Comparison of ENCODE assay signal across 1 cellular context in genomic region chr17:57861000-57861736, GRCh38.
TF ChIP-seq lines count a peak whose summit lies in the region.

No MANE protein-coding gene starts in this region.

TF ChIP-seq in HepG2, 621 proteins besides CTCF, POLR2A, EP300 and RAD21 (continued from another document):
- TF ChIP-seq ZNF687 (CRISPR knock-in tag; IDR thresholded peaks at IDR 0.05) = peak; percentile 40
- TF ChIP-seq MED8 (CRISPR knock-in tag; IDR thresholded peaks at IDR 0.05; ENCODE audit: insufficient replicate concordance) = peak; percentile 89
- TF ChIP-seq ZIK1 (CRISPR knock-in tag; IDR thresholded peaks at IDR 0.05; ENCODE audit: borderline replicate concordance, low read depth) = peak; percentile 74; the same call in 1 of the 2 replicates
- no peak; the same call in 1 of the 2 replicates for TF ChIP-seq ZNF44 (CRISPR knock-in tag; IDR thresholded peaks at IDR 0.05)
- 0 out of 2 replicates have a peak, but pooled peaks have one; percentile 29 for TF ChIP-seq ZNF563 (CRISPR knock-in tag; IDR thresholded peaks at IDR 0.05)
- peak; percentile 32; the same call in 1 of the 2 replicates for TF ChIP-seq KDM4B (CRISPR knock-in tag; IDR thresholded peaks at IDR 0.05)
- 0 out of 2 replicates have a peak, but pooled peaks have one; percentile 29 for TF ChIP-seq ZNF572 (CRISPR knock-in tag; IDR thresholded peaks at IDR 0.05)
- TF ChIP-seq ZNF232 (CRISPR knock-in tag; IDR thresholded peaks at IDR 0.05; ENCODE audit: borderline replicate concordance) = 0 out of 2 replicates have a peak, but pooled peaks have one; percentile 1
- peak; percentile 43 for TF ChIP-seq IKZF4 (CRISPR knock-in tag; IDR thresholded peaks at IDR 0.05; ENCODE audit: borderline replicate concordance, low read depth, not compliant biosample characterization)
- TF ChIP-seq SNAPC4 (CRISPR knock-in tag; IDR thresholded peaks at IDR 0.05) = peak; percentile 52; the same call in 1 of the 2 replicates
- no peak for TF ChIP-seq ZNF557 (CRISPR knock-in tag; IDR thresholded peaks at IDR 0.05)
- TF ChIP-seq NR2F2 (IDR thresholded peaks at IDR 0.05; ENCODE audit: borderline replicate concordance, low read depth) = 0 out of 2 replicates have a peak, but pooled peaks have one; percentile 33
- no peak for TF ChIP-seq SCMH1 (CRISPR knock-in tag; IDR thresholded peaks at IDR 0.05; ENCODE audit: borderline replicate concordance)
- TF ChIP-seq SMYD3 (CRISPR knock-in tag; IDR thresholded peaks at IDR 0.05) = 0 out of 2 replicates have a peak, but pooled peaks have one; percentile 32
- peak; percentile 79 for TF ChIP-seq ZNF781 (CRISPR knock-in tag; IDR thresholded peaks at IDR 0.05; ENCODE audit: borderline replicate concordance, not compliant biosample characterization)
- TF ChIP-seq ZNF768 (CRISPR knock-in tag; IDR thresholded peaks at IDR 0.05) = peak; percentile 73; the same call in 1 of the 2 replicates
- TF ChIP-seq ZSCAN5A (CRISPR knock-in tag; IDR thresholded peaks at IDR 0.05; ENCODE audit: borderline replicate concordance) = 0 out of 2 replicates have a peak, but pooled peaks have one; percentile 47
- TF ChIP-seq ZGPAT (CRISPR knock-in tag; IDR thresholded peaks at IDR 0.05) = peak; percentile 29; the same call in 1 of the 2 replicates
- peak; percentile 94; the same call in 1 of the 2 replicates for TF ChIP-seq PITX1 (CRISPR knock-in tag; IDR thresholded peaks at IDR 0.05)
- 0 out of 2 replicates have a peak, but pooled peaks have one; percentile 17 for TF ChIP-seq MXD4 (CRISPR knock-in tag; IDR thresholded peaks at IDR 0.05)
- peak; percentile 67; the same call in 1 of the 2 replicates for TF ChIP-seq MTERF4 (CRISPR knock-in tag; IDR thresholded peaks at IDR 0.05)
- TF ChIP-seq PHF21A (CRISPR knock-in tag; IDR thresholded peaks at IDR 0.05) = peak; percentile 29; the same call in 1 of the 2 replicates
- no peak for TF ChIP-seq HBP1 (CRISPR knock-in tag; IDR thresholded peaks at IDR 0.05; ENCODE audit: low read depth)
- TF ChIP-seq TOE1 (CRISPR knock-in tag; IDR thresholded peaks at IDR 0.05) = 0 out of 2 replicates have a peak, but pooled peaks have one; percentile 7
- peak; percentile 60 for TF ChIP-seq SALL1 (CRISPR knock-in tag; IDR thresholded peaks at IDR 0.05)
- peak; percentile 48 for TF ChIP-seq IKZF5 (CRISPR knock-in tag; IDR thresholded peaks at IDR 0.05)
- TF ChIP-seq ZEB1 (IDR thresholded peaks at IDR 0.05; ENCODE audit: insufficient replicate concordance, low read depth) = peak; percentile 65
- peak; percentile 41; the same call in 1 of the 2 replicates for TF ChIP-seq ARID2 (CRISPR knock-in tag; IDR thresholded peaks at IDR 0.05; ENCODE audit: borderline replicate concordance)
TF ChIP-seq in HepG2: peak in this region for 176.
